In the genomic region with DNA sequence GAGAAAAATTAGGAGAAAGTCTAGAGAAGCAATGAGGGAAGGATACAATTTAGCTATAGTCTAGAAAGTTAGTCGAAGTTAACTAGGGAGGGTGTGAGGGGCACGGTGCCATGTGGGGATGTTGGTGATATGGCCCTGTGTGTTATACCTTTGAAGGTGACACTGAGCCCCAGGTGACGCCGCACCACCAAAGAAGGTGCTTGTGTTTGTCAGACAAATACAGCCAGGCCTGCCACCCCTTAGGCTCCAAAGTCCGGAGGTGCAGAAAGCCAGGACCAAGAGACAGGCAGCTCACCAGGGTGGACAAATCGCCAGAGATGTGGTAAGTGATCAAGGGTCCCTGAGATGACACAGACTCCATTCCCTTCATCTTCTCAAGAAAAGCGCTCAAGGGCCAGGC, we compare ENCODE assay signal across 16 cellular contexts. TPM values are rescaled to one million over a fixed set of nuclear protein-coding genes. Genes with fewer than 3 reads are reported as not detected.
DNase-seq lines count a peak whose midpoint lies in the region; ATAC-seq and TF ChIP-seq lines count a peak whose summit lies in the region.
"Had no signal": no experiment of that assay in that cellular context is flagged by ENCODE, and none has a peak within 500 bp of the region (broad histone marks: within the 10 kb centered on the region; RNA-seq: fewer than 3 reads in every experiment).

No MANE protein-coding gene starts in this region.

- peak overlapping the region; percentile 62; the same call in 1 of the 2 replicates for H4K91ac ChIP-seq in IMR-90 (ENCODE audit: insufficient read depth, low read depth, low read length)

- 100% methylated on average over 1 of the region's 7 CpGs; no CpG with 5 or more reads in 1 of the 2 experiments for WGBS in IMR-90 (ENCODE audit: extremely low coverage in 2 of 2, insufficient read length in 1 of 2), 2 experiments

- TF ChIP-seq RAD21 in IMR-90 (IDR thresholded peaks at IDR 0.05; ENCODE audit: low read length) = no peak

- H3K36me3 ChIP-seq in IMR-90 (ENCODE audit: control insufficient read depth, insufficient read depth, low read length) = peaks cover 22% of the 10 kb centered on the region
- peaks cover 6% of the 10 kb centered on the region for H3K36me3 ChIP-seq in fibroblast of lung (ENCODE audit: control insufficient read depth, insufficient read depth, low read length)
- peaks cover 21% of the 10 kb centered on the region for H3K36me3 ChIP-seq in muscle layer of colon (ENCODE audit: insufficient read depth, low read length)
- peaks cover 22% of the 10 kb centered on the region for H3K36me3 ChIP-seq in thoracic aorta

- no peak for TF ChIP-seq POLR2A in IMR-90 (IDR thresholded peaks at IDR 0.05; ENCODE audit: low read depth, low read length)

- in situ Hi-C loops in IMR-90 (cut with MboI; ENCODE audit: low sequenced_read_pairs) = loop anchor here (5.0 to 25.0 kb wide), 2 partner anchors 51 to 576 kb away; no protein-coding TSS in a partner anchor

- H3K9me1 ChIP-seq in IMR-90 (ENCODE audit: insufficient read depth, low read length) = peaks cover 12% of the 10 kb centered on the region

- no peaks in the 10 kb centered on the region for H3K27me3 ChIP-seq in IMR-90 (ENCODE audit: control insufficient read depth, insufficient read depth, low read length)
- H3K27me3 ChIP-seq in fibroblast of lung (ENCODE audit: control insufficient read depth, insufficient read depth, low read length) = no peaks in the 10 kb centered on the region
- H3K27me3 ChIP-seq in muscle layer of colon (ENCODE audit: control insufficient read depth in 1 of 2, insufficient read depth in 2 of 2, low read length in 2 of 2) = no peaks in the 10 kb centered on the region
- no peaks in the 10 kb centered on the region for H3K27me3 ChIP-seq in thoracic aorta (replicated peaks; ENCODE audit: insufficient read depth)

- H3K79me1 ChIP-seq in IMR-90 (ENCODE audit: low read depth in 1 of 2, low read length in 2 of 2) = peaks cover 4 to 10% of the 10 kb centered on the region in 2 experiments; a peak in 3 of 4 replicates

- H3K4me3 ChIP-seq in IMR-90 (ENCODE audit: insufficient read depth, low read depth, low read length) (no peak overlapping the region; the same call in 1 of the 2 replicates), fibroblast of lung (replicated peaks in 1 of 4; ENCODE audit: control extremely low read depth in 1 of 4, insufficient read depth in 1 of 4, low read depth in 3 of 4, low read length in 4 of 4) (peak overlapping the region; percentile 59 to 90 (median 71)), muscle layer of colon (ENCODE audit: low read depth in 1 of 2, low read length in 2 of 2) (peak overlapping the region; percentile 54 to 69), thoracic aorta (peak overlapping the region; percentile 69)
- H3K4me3 ChIP-seq: SK-N-MC had no signal

- H2BK15ac ChIP-seq in IMR-90 (ENCODE audit: low read depth, low read length) = peak overlapping the region; percentile 72; the same call in 2 of the 3 replicates

- CTCF ChIA-PET in IMR-90 (lab: Yijun Ruan, JAX) = interaction anchor here (0.8 to 2.3 kb wide), 3 partner anchors 32 to 51 kb away, joined by 5 to 9 read pairs (median 8); no protein-coding TSS in a partner anchor

- peak overlapping the region; percentile 35; the same call in 1 of the 2 replicates for H4K5ac ChIP-seq in IMR-90 (ENCODE audit: low read depth, low read length)

- TF ChIP-seq CTCF in IMR-90 (conservative IDR thresholded peaks at IDR 0.05; ENCODE audit: low read depth, low read length) (no peak), fibroblast of lung (conservative IDR thresholded peaks at IDR 0.05 in 1 of 2, IDR thresholded peaks at IDR 0.05 in 1 of 2; ENCODE audit: low read depth in 1 of 2, low read length in 2 of 2) (no peak), thoracic aorta (IDR thresholded peaks at IDR 0.05) (no peak)

- H3K23ac ChIP-seq in IMR-90 (ENCODE audit: low read depth, low read length) = peak overlapping the region; percentile 90; the same call in 1 of the 2 replicates

- H2AK5ac ChIP-seq in IMR-90 (ENCODE audit: low read depth, low read length) = peak overlapping the region; percentile 94

- H3K18ac ChIP-seq in IMR-90 (ENCODE audit: low read depth, low read length) = peak overlapping the region; percentile 88; the same call in 1 of the 2 replicates

- H3K27ac ChIP-seq in IMR-90 (ENCODE audit: insufficient read depth, low read length) = peak overlapping the region; percentile 26; the same call in 1 of the 2 replicates
- peak overlapping the region; percentile 90 for H3K27ac ChIP-seq in fibroblast of lung (ENCODE audit: insufficient read depth, low read length)
- H3K27ac ChIP-seq in muscle layer of colon (ENCODE audit: low read depth, low read length) = no peak overlapping the region
- H3K27ac ChIP-seq in thoracic aorta = peak overlapping the region in 1 of 2 donors; percentile 74
- H3K27ac ChIP-seq: parathyroid adenoma, SK-N-MC had no signal

- no peak overlapping the region for H3K56ac ChIP-seq in IMR-90 (ENCODE audit: extremely low read depth, insufficient read depth, low read length)

- H3K4ac ChIP-seq in IMR-90 (ENCODE audit: low read depth, low read length) = peak overlapping the region; percentile 96

- no peak overlapping the region for H2BK5ac ChIP-seq in IMR-90 (ENCODE audit: low read depth, low read length, poor library complexity, severe bottlenecking)

- H4K20me1 ChIP-seq in IMR-90 (ENCODE audit: insufficient read depth, low read length) (no peaks in the 10 kb centered on the region), fibroblast of lung (ENCODE audit: control insufficient read depth, extremely low read depth, insufficient read depth, low read length) (no peaks in the 10 kb centered on the region)

- intact Hi-C loops in IMR-90 (cut with micrococcal nuclease) = loop anchor here (2.0 kb wide), 1 partner anchor 577 kb away; no protein-coding TSS in a partner anchor

- dilution Hi-C loops in IMR-90 (cut with HindIII; ENCODE audit: low sequenced_read_pairs, unreplicated experiment) = no loop called here

- no TSS peak for BruUV-seq in IMR-90 (replicated peaks; lab: Mats Ljungman, UMichigan)

- H3K4me1 ChIP-seq in IMR-90 (ENCODE audit: control insufficient read depth, insufficient read depth, low read length) (peaks cover 7% of the 10 kb centered on the region), fibroblast of lung (ENCODE audit: control insufficient read depth, extremely low read depth, insufficient read depth, low read length) (peaks cover 17% of the 10 kb centered on the region), muscle layer of colon (ENCODE audit: insufficient read depth, low read length) (peaks cover 27% of the 10 kb centered on the region), thoracic aorta (ENCODE audit: control insufficient read depth in 1 of 2, low read depth in 2 of 2) (peaks cover 12 to 24% of the 10 kb centered on the region in 2 donors)
- H3K4me1 ChIP-seq: parathyroid adenoma had no signal

- H2BK20ac ChIP-seq in IMR-90 (ENCODE audit: low read depth, low read length) = 0 out of 2 replicates have a peak overlapping the region, but pooled peaks have one; percentile 16

- ATAC-seq in IMR-90 (ENCODE audit: low read depth) (no peak), thoracic aorta (ENCODE audit: insufficient number of reproducible peaks, low FRiP score, low read depth) (no peak), HG02973 (IDR thresholded peaks at IDR 0.05; ENCODE audit: unreplicated experiment) (no peak), HG02588 (IDR thresholded peaks at IDR 0.05; ENCODE audit: unreplicated experiment) (no peak)
- ATAC-seq: activated CD8-positive, alpha-beta T cell treated with anti-CD3 and anti-CD28 coated beads for 36 hours had no signal

- H3K9ac ChIP-seq in IMR-90 (ENCODE audit: low read depth, low read length) (peak overlapping the region; percentile 82; the same call in 1 of the 2 replicates), fibroblast of lung (ENCODE audit: insufficient read depth, low read length) (peak overlapping the region; percentile 68), muscle layer of colon (ENCODE audit: low read length) (peak overlapping the region; percentile 67)
- H3K9ac ChIP-seq: parathyroid adenoma had no signal

- H3K14ac ChIP-seq in IMR-90 (replicated peaks; ENCODE audit: low read depth, low read length) = peak overlapping the region; percentile 97

- no peak for DNase-seq in IMR-90
- DNase-seq in fibroblast of lung (ENCODE audit: low read depth in 2 of 2) = no peak
- no peak for DNase-seq in thoracic aorta (ENCODE audit: low spot score)
- no peak for DNase-seq in HT-29 (ENCODE audit: low spot score)
- no peak for DNase-seq in NCI-H524 treated with DMSO at 0.1 percent for 48 hours (lab: John Stamatoyannopoulos, UW)
- DNase-seq: activated CD8-positive, alpha-beta T cell treated with anti-CD3 and anti-CD28 coated beads for 36 hours; amniotic stem cell; C1 segment of cervical spinal cord; DMS79 treated with DMSO at 0.1 percent for 48 hours; NCI-H187; NCI-H524 had no signal

- POLR2A ChIA-PET in IMR-90 (lab: Charles Lee; ENCODE audit: unreplicated experiment) = interaction anchor here (0.9 kb wide), 1 partner anchor 51 kb away, joined by 3 read pairs; no protein-coding TSS in a partner anchor

- no peak overlapping the region for H2AFZ ChIP-seq in IMR-90 (replicated peaks; ENCODE audit: low read length, poor library complexity)
- H2AFZ ChIP-seq in fibroblast of lung (ENCODE audit: low read length) = no peak overlapping the region
- H2AFZ ChIP-seq: parathyroid adenoma had no signal

- no peaks in the 10 kb centered on the region for H3K9me3 ChIP-seq in IMR-90 (ENCODE audit: control insufficient read depth, insufficient read depth, low read length)
- no peaks in the 10 kb centered on the region for H3K9me3 ChIP-seq in fibroblast of lung (ENCODE audit: control insufficient read depth, insufficient read depth, low read depth, low read length)
- no peaks in the 10 kb centered on the region for H3K9me3 ChIP-seq in muscle layer of colon (ENCODE audit: low read length)
- H3K9me3 ChIP-seq in thoracic aorta = no peaks in the 10 kb centered on the region

- H3K79me2 ChIP-seq in fibroblast of lung (ENCODE audit: control insufficient read depth, insufficient read depth, low read length) = no peaks in the 10 kb centered on the region
- H3K79me2 ChIP-seq: parathyroid adenoma had no signal

- H3K4me2 ChIP-seq in IMR-90 (ENCODE audit: low read depth, low read length) (peak overlapping the region; percentile 74; the same call in 1 of the 2 replicates), fibroblast of lung (ENCODE audit: extremely low read depth, insufficient read depth, low read length) (peak overlapping the region; percentile 100)

- no peak overlapping the region for H2AK9ac ChIP-seq in IMR-90 (replicated peaks; ENCODE audit: low read depth, low read length, poor library complexity)

- peak overlapping the region; percentile 66; the same call in 1 of the 2 replicates for H2BK120ac ChIP-seq in IMR-90 (ENCODE audit: low read depth, low read length)

- peak overlapping the region; percentile 80 to 91; a peak in 3 of 4 replicates for H4K8ac ChIP-seq in IMR-90 (ENCODE audit: low read depth in 2 of 2, low read length in 2 of 2)

RNA-seq across cellular contexts. Expression of a gene that starts 1.1 kb away (rescaled TPM):
- total RNA-seq in IMR-90 (2012; rRNA removed) = 34.4 and 49.6 TPM in 2 replicates
- 64.1 and 85.4 TPM in 2 replicates for polyA plus RNA-seq in IMR-90 (2012; rRNA removed)
- 38.0 and 64.8 TPM in 2 replicates for polyA plus RNA-seq in IMR-90 (2012; cell fraction: cytosol; rRNA removed)
- polyA plus RNA-seq in IMR-90 (2012; cell fraction: nucleus; rRNA removed; ENCODE audit: low replicate concordance) = 60.2 and 228 TPM in 2 replicates
- total RNA-seq in fibroblast of lung = 997 and 1,549 TPM in 2 replicates
- polyA plus RNA-seq in fibroblast of lung = 265 and 507 TPM in 2 replicates
- 172 and 310 TPM in 2 replicates for polyA plus RNA-seq in fibroblast of lung (2012)
- 111 and 156 TPM in 2 replicates for polyA minus RNA-seq in fibroblast of lung (ENCODE audit: low replicate concordance)
- total RNA-seq in thoracic aorta = 100 to 1,000 TPM; 456 to 715 TPM
- 0.56 and 1.1 TPM in 2 replicates for total RNA-seq in HT-29 (2014; rRNA removed; shearing (Covaris generic))

RNA-seq across cellular contexts. Expression of a gene that starts 30.6 kb away (rescaled TPM):
- total RNA-seq in IMR-90 (2012; rRNA removed) (19.4 and 38.4 TPM in 2 replicates), fibroblast of lung (407 and 650 TPM in 2 replicates), thoracic aorta (100 to 1,000 TPM; 811 to 997 TPM)
- polyA plus RNA-seq in IMR-90 (2012; rRNA removed) (153 and 165 TPM in 2 replicates), fibroblast of lung (284 and 617 TPM in 2 replicates)
- polyA plus RNA-seq in IMR-90 (2012; cell fraction: cytosol; rRNA removed) = 93.2 and 225 TPM in 2 replicates
- 86.8 and 97.2 TPM in 2 replicates for polyA plus RNA-seq in IMR-90 (2012; cell fraction: nucleus; rRNA removed; ENCODE audit: low replicate concordance)
- 286 and 777 TPM in 2 replicates for polyA plus RNA-seq in fibroblast of lung (2012)
- 346 and 748 TPM in 2 replicates for polyA minus RNA-seq in fibroblast of lung (ENCODE audit: low replicate concordance)
- 0.03 and 0.53 TPM in 2 replicates for total RNA-seq in HT-29 (2014; rRNA removed; shearing (Covaris generic))

RNA-seq across cellular contexts. Expression of a gene that starts 43.3 kb away (rescaled TPM):
- total RNA-seq in IMR-90 (2012; rRNA removed) (6.4 and 7.0 TPM in 2 replicates), fibroblast of lung (10.0 and 11.4 TPM in 2 replicates), thoracic aorta (10 to 100 TPM; 40.5 to 51.9 TPM)
- polyA plus RNA-seq in IMR-90 (2012; rRNA removed) (17.4 and 18.6 TPM in 2 replicates), fibroblast of lung (48.5 and 54.0 TPM in 2 replicates)
- polyA plus RNA-seq in IMR-90 (2012; cell fraction: cytosol; rRNA removed) = 12.0 and 14.0 TPM in 2 replicates
- 18.1 and 40.0 TPM in 2 replicates for polyA plus RNA-seq in IMR-90 (2012; cell fraction: nucleus; rRNA removed; ENCODE audit: low replicate concordance)
- polyA plus RNA-seq in fibroblast of lung (2012) = 31.0 and 35.4 TPM in 2 replicates
- 34.4 and 41.0 TPM in 2 replicates for polyA minus RNA-seq in fibroblast of lung (ENCODE audit: low replicate concordance)
- total RNA-seq in HT-29 (2014; rRNA removed; shearing (Covaris generic)) = 35.9 and 37.3 TPM in 2 replicates

RNA-seq across cellular contexts. Expression of a gene that starts 47.4 kb away (rescaled TPM):
- total RNA-seq in IMR-90 (2012; rRNA removed) (7.5 and 9.1 TPM in 2 replicates), fibroblast of lung (34.4 and 64.9 TPM in 2 replicates), thoracic aorta (100 to 1,000 TPM; 126 to 134 TPM)
- polyA plus RNA-seq in IMR-90 (2012; rRNA removed) (12.0 and 12.3 TPM in 2 replicates), fibroblast of lung (26.8 and 46.2 TPM in 2 replicates)
- 4.2 and 12.6 TPM in 2 replicates for polyA plus RNA-seq in IMR-90 (2012; cell fraction: cytosol; rRNA removed)
- 18.0 and 18.4 TPM in 2 replicates for polyA plus RNA-seq in IMR-90 (2012; cell fraction: nucleus; rRNA removed; ENCODE audit: low replicate concordance)
- 24.4 and 63.2 TPM in 2 replicates for polyA plus RNA-seq in fibroblast of lung (2012)
- polyA minus RNA-seq in fibroblast of lung (ENCODE audit: low replicate concordance) = 93.1 and 137 TPM in 2 replicates
- total RNA-seq in HT-29 (2014; rRNA removed; shearing (Covaris generic)) = 38.9 and 39.1 TPM in 2 replicates

Comparison
In these comparisons a context has a peak if more than half of its experiments do, and no peak if none do; other contexts are left out.
1. RNA of a gene that starts 1.1 kb away (total RNA-seq): 997 to 1,549 TPM in fibroblast of lung, 456 to 715 TPM in thoracic aorta and 34.4 to 49.6 TPM in IMR-90; 0.56 to 1.1 TPM in HT-29; every median in the first group is over 10 times any median in the second.
2. RNA of a gene that starts 30.6 kb away (total RNA-seq): 811 to 997 TPM in thoracic aorta, 407 to 650 TPM in fibroblast of lung and 19.4 to 38.4 TPM in IMR-90; 0.03 to 0.53 TPM in HT-29; every median in the first group is over 10 times any median in the second.
3. Peak in every context shown above with its lines, with median percentiles within 50 percentile points of each other: H3K9ac ChIP-seq.